In genomic region chr1:229875086-229875485, GRCh38 we compare ENCODE assay signal across 8 cellular contexts.
"Had no signal": no experiment of that assay in that cellular context is flagged by ENCODE, and none has a peak within 500 bp of the region (broad histone marks: within the 10 kb centered on the region; RNA-seq: fewer than 3 reads in every experiment).

No MANE protein-coding gene starts in this region.

- ATAC-seq: GM23338, HepG2 had no signal

- H3K4me1 Mint-ChIP-seq: GM23338, H9 had no signal

- DNase-seq: H9, HCEC 1CT, HFFc6, KBM-7 had no signal

- H3K4me2 ChIP-seq: GM23338 had no signal

- H3K27ac ChIP-seq: HL-60 had no signal

- H2AFZ ChIP-seq: GM23338 had no signal

- H3K9me3 Mint-ChIP-seq: GM23338, HFFc6, IgD-negative memory B cell had no signal

- H3K4me3 ChIP-seq: GM23338 had no signal

- H3K36me3 Mint-ChIP-seq: IgD-negative memory B cell had no signal

- H3K27ac Mint-ChIP-seq: GM23338, H9, HFFc6 had no signal

- H3K4me3 Mint-ChIP-seq: GM23338, H9, HFFc6, IgD-negative memory B cell had no signal
